Comparison of ENCODE assay signal across 1 cellular context in the genomic region with DNA sequence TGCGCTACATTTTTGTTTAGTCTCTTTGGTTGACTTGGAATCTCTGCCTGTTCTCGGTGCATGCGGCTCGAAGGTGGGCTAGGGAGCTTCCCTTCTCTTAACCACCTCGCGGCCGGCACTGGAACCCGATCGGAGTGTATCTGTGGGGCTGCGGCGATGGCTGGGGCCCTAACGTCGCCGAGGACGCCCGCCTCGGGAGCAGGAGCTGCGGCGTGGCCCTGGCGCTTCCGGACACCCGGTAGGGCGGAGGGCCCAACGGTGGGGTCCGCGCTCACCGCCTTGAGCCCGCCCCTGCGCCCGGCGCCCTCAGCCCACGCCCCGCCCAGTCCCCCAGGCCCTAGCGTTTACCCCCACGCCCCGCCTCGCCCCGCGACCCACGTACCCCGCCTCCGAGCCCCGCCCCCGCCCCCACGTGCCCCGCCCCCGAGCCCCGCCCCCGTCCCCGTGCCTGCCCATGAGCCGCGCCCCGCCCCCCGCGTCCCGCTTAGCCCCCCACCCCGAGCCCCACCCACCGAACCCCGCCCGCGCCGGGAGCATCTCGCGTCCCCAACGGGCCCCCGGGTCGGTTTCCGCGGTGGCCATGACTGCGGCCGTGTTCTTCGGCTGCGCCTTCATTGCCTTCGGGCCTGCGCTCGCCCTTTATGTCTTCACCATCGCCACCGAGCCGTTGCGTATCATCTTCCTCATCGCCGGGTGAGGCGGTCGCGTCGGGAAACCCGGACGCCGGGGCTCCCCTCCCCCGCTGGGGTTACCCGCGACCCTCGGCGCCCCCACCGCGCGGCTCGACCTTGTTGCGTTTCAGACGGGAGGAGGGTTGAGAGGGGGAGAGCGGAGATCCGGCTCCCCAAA.
TF ChIP-seq lines count a peak whose summit lies in the region.

APH1B (plus strand) TSS at position 562 of the 849 bp plus-strand sequence; CDS start at position 581, 19 bp downstream.

TF ChIP-seq in WTC11, 78 proteins besides CTCF, POLR2A, EP300 and RAD21 (continued from another document):
- TF ChIP-seq, protein P1, sequence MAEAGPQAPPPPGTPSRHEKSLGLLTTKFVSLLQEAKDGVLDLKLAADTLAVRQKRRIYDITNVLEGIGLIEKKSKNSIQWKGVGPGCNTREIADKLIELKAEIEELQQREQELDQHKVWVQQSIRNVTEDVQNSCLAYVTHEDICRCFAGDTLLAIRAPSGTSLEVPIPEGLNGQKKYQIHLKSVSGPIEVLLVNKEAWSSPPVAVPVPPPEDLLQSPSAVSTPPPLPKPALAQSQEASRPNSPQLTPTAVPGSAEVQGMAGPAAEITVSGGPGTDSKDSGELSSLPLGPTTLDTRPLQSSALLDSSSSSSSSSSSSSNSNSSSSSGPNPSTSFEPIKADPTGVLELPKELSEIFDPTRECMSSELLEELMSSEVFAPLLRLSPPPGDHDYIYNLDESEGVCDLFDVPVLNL (CRISPR knock-in tag; IDR thresholded peaks at IDR 0.05; ENCODE audit: borderline replicate concordance, low read depth), result no peak
- 0 out of 2 replicates have a peak, but pooled peaks have one; percentile 49 for TF ChIP-seq ZNF423 (CRISPR knock-in tag; IDR thresholded peaks at IDR 0.05)
- no peak for TF ChIP-seq OVOL2 (CRISPR knock-in tag; IDR thresholded peaks at IDR 0.05; ENCODE audit: borderline replicate concordance)
